ENCODE assay signal across 1 cellular context in genomic region chr17:75404739-75405364, GRCh38.
TF ChIP-seq lines count a peak whose summit lies in the region.

No MANE protein-coding gene starts in this region.

TF ChIP-seq in SK-N-SH, 30 proteins besides CTCF, POLR2A, EP300 and RAD21 (continued from another document):
- TF ChIP-seq POLR2AphosphoS5 (IDR thresholded peaks at IDR 0.05; ENCODE audit: low read depth, low read length) (no peak), NFIC (IDR thresholded peaks at IDR 0.05; ENCODE audit: borderline replicate concordance) (no peak), GABPA (IDR thresholded peaks at IDR 0.05; ENCODE audit: low read depth) (no peak)
